In genomic region chr16:67028167-67028554, GRCh38 we compare ENCODE assay signal across 8 cellular contexts. TPM values are rescaled to one million over a fixed set of nuclear protein-coding genes. Genes with fewer than 3 reads are reported as not detected.
DNase-seq lines count a peak whose midpoint lies in the region; ATAC-seq and TF ChIP-seq lines count a peak whose summit lies in the region.

No MANE protein-coding gene starts in this region.

- peak overlapping the region; percentile 76 for H3K4me3 Mint-ChIP-seq in MCF 10A (ENCODE audit: unreplicated experiment)

- WGBS in mesodermal cell (ENCODE audit: insufficient coverage in 2 of 2), 2 experiments: 73% methylated on average over 2 of the region's 6 CpGs; no CpG with 5 or more reads in 1 of the 2 experiments

- H3K4me3 ChIP-seq in cardiac muscle cell (peak overlapping the region; percentile 41), mesodermal cell (ENCODE audit: extremely low read depth, insufficient read depth, low read length, poor library complexity, severe bottlenecking) (peak overlapping the region; percentile 89), vagina (peak overlapping the region; percentile 85 to 86)

- CTCF ChIA-PET in MCF 10A (lab: Yijun Ruan, JAX): interaction anchor here (0.6 to 1.6 kb wide), 9 partner anchors 10 to 505 kb away, joined by 3 to 13 read pairs (median 3); no protein-coding TSS in a partner anchor

- POLR2A ChIA-PET in MCF 10A (lab: Yijun Ruan, JAX): interaction anchor here (0.5 to 4.2 kb wide), 20 partner anchors 10 to 453 kb away, joined by 3 to 37 read pairs (median 3); partner anchors contain the start of genes ATP6V0D1, FBXL8 and PDP2

- in situ Hi-C loops in GM13977 (cut with MboI; ENCODE audit: low pct_unique_long_range_greater_than_20kb, low sequenced_read_pairs, unreplicated experiment): no loop called here

- no peak overlapping the region for H3K27ac Mint-ChIP-seq in MCF 10A (ENCODE audit: low read depth, unreplicated experiment)

- H3K4me1 ChIP-seq in cardiac muscle cell (ENCODE audit: low read depth): peaks cover 15% of the 10 kb centered on the region
- H3K4me1 ChIP-seq in mesodermal cell (ENCODE audit: control insufficient read depth, insufficient read depth, low read length, poor library complexity, severe bottlenecking): peaks cover 38% of the 10 kb centered on the region
- peaks cover 34% of the 10 kb centered on the region for H3K4me1 ChIP-seq in vagina

- no TSS peak for BruUV-seq in MCF 10A (replicated peaks; lab: Mats Ljungman, UMichigan)

- no peaks in the 10 kb centered on the region for H3K9me3 Mint-ChIP-seq in MCF 10A (ENCODE audit: unreplicated experiment)

- peaks cover 17% of the 10 kb centered on the region for H3K36me3 Mint-ChIP-seq in MCF 10A (ENCODE audit: insufficient read depth, unreplicated experiment)

- H3K36me3 ChIP-seq in cardiac muscle cell (no peaks in the 10 kb centered on the region), mesodermal cell (ENCODE audit: control insufficient read depth, insufficient read depth, low read length) (peaks cover 33% of the 10 kb centered on the region), vagina (peaks cover 0 to 4% of the 10 kb centered on the region in 2 donors)

- H3K27ac ChIP-seq in cardiac muscle cell: peak overlapping the region; percentile 93
- H3K27ac ChIP-seq in mesodermal cell (ENCODE audit: low read depth, low read length, severe bottlenecking): peak overlapping the region; percentile 84
- H3K27ac ChIP-seq in vagina: peak overlapping the region; percentile 95

- TF ChIP-seq POLR2A in vagina (IDR thresholded peaks at IDR 0.05): no peak

- TF ChIP-seq CTCF in cardiac muscle cell (IDR thresholded peaks at IDR 0.05; ENCODE audit: low read depth, low read length): no peak
- TF ChIP-seq CTCF in MCF 10A (IDR thresholded peaks at IDR 0.05; ENCODE audit: unreplicated experiment): no peak
- no peak for TF ChIP-seq CTCF in vagina (IDR thresholded peaks at IDR 0.05)
- no peak for TF ChIP-seq CTCF in GM13977 (IDR thresholded peaks at IDR 0.05; ENCODE audit: extremely low read depth, insufficient read depth, missing control alignments)

- H3K4me1 Mint-ChIP-seq in MCF 10A (ENCODE audit: insufficient read depth, unreplicated experiment): no peaks in the 10 kb centered on the region

- ATAC-seq in left cardiac atrium (no peak), HG02884 (IDR thresholded peaks at IDR 0.05; ENCODE audit: unreplicated experiment) (no peak), GM18502 (IDR thresholded peaks at IDR 0.05; ENCODE audit: poor library complexity, unreplicated experiment) (no peak)

- H3K9me3 ChIP-seq in cardiac muscle cell (ENCODE audit: low read depth) (no peaks in the 10 kb centered on the region), mesodermal cell (ENCODE audit: control insufficient read depth, low read length) (no peaks in the 10 kb centered on the region), vagina (no peaks in the 10 kb centered on the region)

- H3K27me3 Mint-ChIP-seq in MCF 10A (ENCODE audit: insufficient read depth, unreplicated experiment): no peaks in the 10 kb centered on the region

- DNase-seq in cardiac muscle cell (ENCODE audit: low read depth in 1 of 2, low spot score in 1 of 2) (no peak), left cardiac atrium (no peak), MCF 10A (ENCODE audit: unreplicated experiment) (no peak), vagina (ENCODE audit: extremely low spot score in 2 of 2) (no peak), GM13977 (ENCODE audit: low spot score) (no peak)

- H3K27me3 ChIP-seq in cardiac muscle cell: no peaks in the 10 kb centered on the region
- H3K27me3 ChIP-seq in vagina: no peaks in the 10 kb centered on the region

- intact Hi-C loops in left cardiac atrium (cut with DNase I) (no loop called here), MCF 10A (cut with micrococcal nuclease) (no loop called here), vagina (cut with DNase I) (no loop called here)

RNA-seq across cellular contexts. Expression of gene CBFB, which starts 0.8 kb away (rescaled TPM):
- 94.8 and 197 TPM in 2 replicates for total RNA-seq in cardiac muscle cell
- polyA plus RNA-seq in cardiac muscle cell: 66.3 and 78.5 TPM in 2 replicates
- 10 to 100 TPM; 29.2 to 34.6 TPM for total RNA-seq in left cardiac atrium
- 87.1 and 105 TPM in 2 replicates for total RNA-seq in MCF 10A (2022)
- 89.3 TPM for polyA plus RNA-seq in mesodermal cell (2013, experiment 1 of 2)
- polyA plus RNA-seq in mesodermal cell (2013, experiment 2 of 2): 80.7 TPM
- total RNA-seq in vagina: 33.9 TPM

RNA-seq across cellular contexts. Expression of gene CES4A, which starts 39.8 kb away (rescaled TPM):
- total RNA-seq in cardiac muscle cell: 12.4 and 15.7 TPM in 2 replicates
- polyA plus RNA-seq in cardiac muscle cell: 14.7 and 19.9 TPM in 2 replicates
- total RNA-seq in left cardiac atrium: 1 to 10 TPM; 5.2 to 8.5 TPM
- total RNA-seq in MCF 10A (2022): 5.1 and 6.6 TPM in 2 replicates
- polyA plus RNA-seq in mesodermal cell (2013, experiment 1 of 2): 1.4 TPM
- 0.86 TPM for polyA plus RNA-seq in mesodermal cell (2013, experiment 2 of 2)
- 12.5 TPM for total RNA-seq in vagina
